In genomic region chr4:19823781-19824180, GRCh38 we compare ENCODE assay signal across 22 cellular contexts.
"Had no signal": no experiment of that assay in that cellular context is flagged by ENCODE, and none has a peak within 500 bp of the region (broad histone marks: within the 10 kb centered on the region; RNA-seq: fewer than 3 reads in every experiment).

No MANE protein-coding gene starts in this region.

- H3K4me1 ChIP-seq: gastroesophageal sphincter, left ventricle myocardium inferior, neural progenitor cell, right lobe of liver, spleen, stomach, transverse colon had no signal

- FAIRE-seq: endometrium, keratinocyte had no signal

- H3K27ac ChIP-seq: gastroesophageal sphincter, left ventricle myocardium inferior, neural progenitor cell, ovary, right lobe of liver, spleen, stomach, thoracic aorta, transverse colon had no signal

- H3K9me3 ChIP-seq: gastroesophageal sphincter, left ventricle myocardium inferior, ovary, right lobe of liver, spleen, stomach, thoracic aorta, transverse colon had no signal

- H3K4me3 ChIP-seq: gastroesophageal sphincter, left ventricle myocardium inferior, lung, neural progenitor cell, ovary, right lobe of liver, spleen, stomach, thoracic aorta, transverse colon had no signal

- DNase-seq: effector memory CD4-positive, alpha-beta T cell; immature natural killer cell; left ventricle myocardium inferior; mesenchymal stem cell; midbrain; nucleus accumbens; ovary; right lobe of liver; spleen; stimulated activated CD4-positive, alpha-beta T cell treated with anti-CD3 and anti-CD28 coated beads, Interleukin-15, amount 100 ng/mL, for 24 hours; stimulated activated CD4-positive, alpha-beta T cell treated with anti-CD3 and anti-CD28 coated beads, Interleukin-1b, Interleukin-23, amount 100 ng/mL, for 48 hours; stimulated activated CD4-positive, alpha-beta T cell treated with anti-CD3 and anti-CD28 coated beads, Interleukin-4, amount 100 ng/mL, for 4 hours; stimulated activated naive CD4-positive, alpha-beta T cell; stomach; substantia nigra; transverse colon had no signal

- H3K27me3 ChIP-seq: gastroesophageal sphincter, neural progenitor cell, ovary, right lobe of liver, spleen, stomach, transverse colon had no signal

- H3K36me3 ChIP-seq: gastroesophageal sphincter, left ventricle myocardium inferior, neural progenitor cell, ovary, right lobe of liver, spleen, stomach, thoracic aorta, transverse colon had no signal
